Comparison of ENCODE assay signal across 11 cellular contexts in genomic region chr11:34599406-34599901, GRCh38. TPM values are rescaled to one million over a fixed set of nuclear protein-coding genes. Genes with fewer than 3 reads are reported as not detected.
DNase-seq lines count a peak whose midpoint lies in the region; ATAC-seq and FAIRE-seq lines count a peak whose summit lies in the region.
"Had no signal": no experiment of that assay in that cellular context is flagged by ENCODE, and none has a peak within 500 bp of the region (broad histone marks: within the 10 kb centered on the region; RNA-seq: fewer than 3 reads in every experiment).

No MANE protein-coding gene starts in this region.

- no peak for FAIRE-seq in urothelium cell line (lab: Jason Lieb, UNC)

- H3K27ac Mint-ChIP-seq in activated naive CD4-positive, alpha-beta T cell treated with anti-CD3 and anti-CD28 coated beads, Interleukin-2, amount 50 U/mL, for 72 hours: no peak overlapping the region
- H3K27ac Mint-ChIP-seq: stimulated activated memory B cell treated with anti-CD40 and anti-IgM and Interleukin-4, amounts not matched to agents 10 μg/mL and 1 μg/mL and 100 μg/mL, for 72 hours; T-cell had no signal

- ATAC-seq in activated naive CD4-positive, alpha-beta T cell treated with anti-CD3 and anti-CD28 coated beads, Interleukin-2, amount 50 U/mL, for 72 hours: peak; percentile 78 to 83
- ATAC-seq in GM19463 (IDR thresholded peaks at IDR 0.05; ENCODE audit: unreplicated experiment) (no peak), GM19467 (IDR thresholded peaks at IDR 0.05; ENCODE audit: unreplicated experiment) (no peak)
- ATAC-seq: T-cell had no signal

- H3K36me3 Mint-ChIP-seq in activated naive CD4-positive, alpha-beta T cell treated with anti-CD3 and anti-CD28 coated beads, Interleukin-2, amount 50 U/mL, for 72 hours: peaks cover 0 to 4% of the 10 kb centered on the region in 2 donors
- H3K36me3 Mint-ChIP-seq: CD14-positive monocyte; stimulated activated memory B cell treated with anti-CD40 and anti-IgM and Interleukin-4, amounts not matched to agents 10 μg/mL and 1 μg/mL and 100 μg/mL, for 72 hours; T-cell had no signal

- H3K9me3 Mint-ChIP-seq in activated naive CD4-positive, alpha-beta T cell treated with anti-CD3 and anti-CD28 coated beads, Interleukin-2, amount 50 U/mL, for 72 hours: peaks cover 0 to 7% of the 10 kb centered on the region in 2 donors
- H3K9me3 Mint-ChIP-seq: stimulated activated memory B cell treated with anti-CD40 and anti-IgM and Interleukin-4, amounts not matched to agents 10 μg/mL and 1 μg/mL and 100 μg/mL, for 72 hours had no signal

- no peak for DNase-seq in activated naive CD4-positive, alpha-beta T cell treated with anti-CD3 and anti-CD28 coated beads, Interleukin-2, amount 50 U/mL, for 72 hours (ENCODE audit: low spot score in 2 of 2)
- no peak for DNase-seq in activated naive CD4-positive, alpha-beta T cell (lab: John Stamatoyannopoulos, UW)
- DNase-seq in T1000 (lab: John Stamatoyannopoulos, UW): peak; percentile 45
- peak; percentile 88 for DNase-seq in glomerular visceral epithelial cell (ENCODE audit: extremely low spot score)
- peak; percentile 77 for DNase-seq in urothelium cell line (ENCODE audit: low spot score)
- DNase-seq in NCI-H128 (lab: John Stamatoyannopoulos, UW; ENCODE audit: unreplicated experiment): no peak
- DNase-seq: T-cell had no signal

RNA-seq across cellular contexts. Expression of gene EHF, which starts 21.4 kb away (rescaled TPM):
- not detected for total RNA-seq in activated naive CD4-positive, alpha-beta T cell treated with anti-CD3 and anti-CD28 coated beads, Interleukin-2, amount 50 U/mL, for 72 hours

Comparison
In these comparisons a context has a peak if more than half of its experiments do, and no peak if none do; other contexts are left out.
1. ATAC-seq: peak in activated naive CD4-positive, alpha-beta T cell treated with anti-CD3 and anti-CD28 coated beads, Interleukin-2, amount 50 U/mL, for 72 hours (2 of 2); none in GM19463 (single experiment) and GM19467 (single experiment).
2. DNase-seq: peak in T1000 (single experiment), glomerular visceral epithelial cell (single experiment) and urothelium cell line (single experiment); none in activated naive CD4-positive, alpha-beta T cell treated with anti-CD3 and anti-CD28 coated beads, Interleukin-2, amount 50 U/mL, for 72 hours (0 of 2), activated naive CD4-positive, alpha-beta T cell (0 of 4) and NCI-H128 (single experiment).